9 cellular contexts compared by ENCODE assay signal in genomic region chr7:75971961-75972763, GRCh38. TPM values are rescaled to one million over a fixed set of nuclear protein-coding genes. Genes with fewer than 3 reads are reported as not detected.
DNase-seq lines count a peak whose midpoint lies in the region; ATAC-seq lines count a peak whose summit lies in the region.
"Had no signal": no experiment of that assay in that cellular context is flagged by ENCODE, and none has a peak within 500 bp of the region (broad histone marks: within the 10 kb centered on the region; RNA-seq: fewer than 3 reads in every experiment).

No MANE protein-coding gene starts in this region.

- H2BK120ac ChIP-seq in mesenchymal stem cell (ENCODE audit: low read depth, low read length): no peak overlapping the region

- H3K4me1 ChIP-seq in mesenchymal stem cell (ENCODE audit: control insufficient read depth, insufficient read depth, low read depth, low read length): peaks cover 7% of the 10 kb centered on the region

- no peaks in the 10 kb centered on the region for H3K27me3 ChIP-seq in mesenchymal stem cell (ENCODE audit: control insufficient read depth in 1 of 2, insufficient read depth in 1 of 2, low read length in 2 of 2)

- H3K79me1 ChIP-seq in mesenchymal stem cell (replicated peaks; ENCODE audit: low read length, poor library complexity, severe bottlenecking): peaks cover 13% of the 10 kb centered on the region

- H2BK15ac ChIP-seq in mesenchymal stem cell (ENCODE audit: low read depth, poor library complexity, severe bottlenecking): no peak overlapping the region

- no peak overlapping the region for H4K91ac ChIP-seq in mesenchymal stem cell (ENCODE audit: low read length)

- H3K9me3 ChIP-seq in mesenchymal stem cell (ENCODE audit: control insufficient read depth, low read length): no peaks in the 10 kb centered on the region

- no peak overlapping the region for H3K9ac ChIP-seq in mesenchymal stem cell (ENCODE audit: low read length)

- H2AK5ac ChIP-seq in mesenchymal stem cell (ENCODE audit: low read length, severe bottlenecking): no peak overlapping the region

- no peak overlapping the region for H2BK5ac ChIP-seq in mesenchymal stem cell (ENCODE audit: low read depth, low read length, poor library complexity, severe bottlenecking)

- DNase-seq in AG08395 (ENCODE audit: low spot score) (peak; percentile 28), HuH-7 (ENCODE audit: low spot score) (peak; percentile 66), cerebellar cortex (ENCODE audit: low spot score) (peak; percentile 31), mesenchymal stem cell (peak; percentile 24), glomerular visceral epithelial cell (ENCODE audit: extremely low spot score) (no peak)
- DNase-seq: NCI-H1436 had no signal

- no peak overlapping the region for H2BK12ac ChIP-seq in mesenchymal stem cell (ENCODE audit: low read length in 2 of 2)

- 90% methylated on average over 19 of the region's 19 CpGs for WGBS in mesenchymal stem cell

- H3K27ac ChIP-seq in mesenchymal stem cell (ENCODE audit: low read length, poor library complexity, severe bottlenecking): no peak overlapping the region

- H3K36me3 ChIP-seq in mesenchymal stem cell (ENCODE audit: control insufficient read depth in 1 of 2, insufficient read depth in 2 of 2, low read depth in 1 of 2, low read length in 2 of 2): peaks cover 40 to 41% of the 10 kb centered on the region in 2 experiments

- H3K4me3 ChIP-seq in mesenchymal stem cell (ENCODE audit: insufficient read depth in 1 of 2, low read depth in 1 of 2, low read length in 2 of 2): no peak overlapping the region

- H3K18ac ChIP-seq in mesenchymal stem cell (ENCODE audit: low read depth in 1 of 2, low read length in 2 of 2): peak overlapping the region in 1 of 2 experiments; percentile 29

- H3K14ac ChIP-seq in mesenchymal stem cell (ENCODE audit: low read length in 2 of 2): peak overlapping the region in 1 of 2 experiments; percentile 31

- H3K23ac ChIP-seq in mesenchymal stem cell (ENCODE audit: low read length in 2 of 2): no peak overlapping the region

- no peak overlapping the region for H4K8ac ChIP-seq in mesenchymal stem cell (ENCODE audit: low read length)

- no peak overlapping the region for H3K4me2 ChIP-seq in mesenchymal stem cell (ENCODE audit: low read length, poor library complexity, severe bottlenecking)

- H3K4ac ChIP-seq in mesenchymal stem cell (ENCODE audit: low read depth in 1 of 2, low read length in 2 of 2): peak overlapping the region in 1 of 2 experiments; percentile 12

- no peak overlapping the region for H2AFZ ChIP-seq in mesenchymal stem cell (ENCODE audit: low read depth, low read length)

- ATAC-seq in GM21367 (IDR thresholded peaks at IDR 0.05; ENCODE audit: unreplicated experiment): no peak
- ATAC-seq in HG03095 (IDR thresholded peaks at IDR 0.05; ENCODE audit: unreplicated experiment): no peak
- ATAC-seq in GM18498 (IDR thresholded peaks at IDR 0.05; ENCODE audit: unreplicated experiment): no peak

RNA-seq across cellular contexts. Expression of gene TMEM120A, which starts 22.2 kb away (rescaled TPM):
- polyA plus RNA-seq in mesenchymal stem cell (2013, experiment 1 of 2): 54.5 TPM
- polyA plus RNA-seq in mesenchymal stem cell (2013, experiment 2 of 2): 54.2 TPM

RNA-seq across cellular contexts. Expression of gene POR, which starts 57.2 kb away (rescaled TPM):
- 76.9 TPM for polyA plus RNA-seq in mesenchymal stem cell (2013, experiment 1 of 2)
- polyA plus RNA-seq in mesenchymal stem cell (2013, experiment 2 of 2): 80.1 TPM
